In genomic region chr5:141922827-141923442, GRCh38 we compare ENCODE assay signal across 8 cellular contexts. TPM values are rescaled to one million over a fixed set of nuclear protein-coding genes. Genes with fewer than 3 reads are reported as not detected.
DNase-seq lines count a peak whose midpoint lies in the region; ATAC-seq, FAIRE-seq and TF ChIP-seq lines count a peak whose summit lies in the region.
"Not testable (repeated sequence)": the region's sequence is repeated elsewhere in the genome, so short reads cannot be mapped to it uniquely, and the experiment has no call there.

No MANE protein-coding gene starts in this region.

- H3K9me2 ChIP-seq in SU-DHL-6 (replicated peaks; ENCODE audit: insufficient read depth, low read length): not testable (repeated sequence)

- not testable (repeated sequence) for FAIRE-seq in astrocyte (lab: Jason Lieb, UNC)

- H3F3A ChIP-seq in SU-DHL-6 (ENCODE audit: insufficient read depth): not testable (repeated sequence)

- not testable (repeated sequence) for TF ChIP-seq CTCF in SU-DHL-6 (IDR thresholded peaks at IDR 0.05; ENCODE audit: insufficient read depth, low read length, poor library complexity, severe bottlenecking); astrocyte (IDR thresholded peaks at IDR 0.05; ENCODE audit: insufficient read depth, low read depth, low read length); esophagus squamous epithelium (IDR thresholded peaks at IDR 0.05); right lobe of liver (IDR thresholded peaks at IDR 0.05); upper lobe of left lung (IDR thresholded peaks at IDR 0.05)

- H3K79me2 ChIP-seq in SU-DHL-6 (ENCODE audit: insufficient read depth, low read length): peaks cover 14% of the 10 kb centered on the region
- H3K79me2 ChIP-seq in astrocyte (ENCODE audit: insufficient read depth, low read length): peaks cover 21% of the 10 kb centered on the region

- H3K4me1 ChIP-seq in astrocyte (ENCODE audit: insufficient read depth, low read length): not testable (repeated sequence)
- H3K4me1 ChIP-seq in esophagus squamous epithelium (peaks cover 5 to 44% (median 16%) of the 10 kb centered on the region in 3 donors), right lobe of liver (peaks cover 0 to 32% (median 14%) of the 10 kb centered on the region in 4 donors), upper lobe of left lung (peaks cover 11 to 33% (median 24%) of the 10 kb centered on the region in 4 donors)

- peak; percentile 0 for ATAC-seq in HG03103 (IDR thresholded peaks at IDR 0.05; ENCODE audit: low read depth, unreplicated experiment)
- not testable (repeated sequence) for ATAC-seq in right lobe of liver; upper lobe of left lung (ENCODE audit: low FRiP score in 2 of 2)

- H3K9ac ChIP-seq in SU-DHL-6 (ENCODE audit: low read length): peak overlapping the region; percentile 72
- H3K9ac ChIP-seq in astrocyte (ENCODE audit: low read length): peak overlapping the region; percentile 93

- H3K4me1 Mint-ChIP-seq in astrocyte (ENCODE audit: low read depth, unreplicated experiment): not testable (repeated sequence)

- H3K9me3 Mint-ChIP-seq in astrocyte (ENCODE audit: unreplicated experiment): not testable (repeated sequence)

- not testable (repeated sequence) for H3K9me3 ChIP-seq in SU-DHL-6 (ENCODE audit: insufficient read depth, low read length); astrocyte (ENCODE audit: insufficient read depth, low read depth, low read length); esophagus squamous epithelium; right lobe of liver; upper lobe of left lung

- intact Hi-C loops in esophagus squamous epithelium (cut with DNase I); right lobe of liver (cut with DNase I); posterior vena cava (cut with DNase I): not testable (repeated sequence)

- peak overlapping the region; percentile 86 for H3K4me3 Mint-ChIP-seq in astrocyte (ENCODE audit: unreplicated experiment)

- H3K36me3 ChIP-seq in SU-DHL-6 (ENCODE audit: low read length): not testable (repeated sequence)
- H3K36me3 ChIP-seq in astrocyte (ENCODE audit: insufficient read depth, low read length): peaks cover 16% of the 10 kb centered on the region
- peaks cover 15 to 34% (median 17%) of the 10 kb centered on the region in 3 donors for H3K36me3 ChIP-seq in esophagus squamous epithelium
- peaks cover 0 to 26% (median 8%) of the 10 kb centered on the region in 4 donors for H3K36me3 ChIP-seq in right lobe of liver
- peaks cover 4 to 34% (median 28%) of the 10 kb centered on the region in 4 donors for H3K36me3 ChIP-seq in upper lobe of left lung

- TF ChIP-seq EP300 in upper lobe of left lung (IDR thresholded peaks at IDR 0.05): not testable (repeated sequence)

- H3K27me3 ChIP-seq in SU-DHL-6 (ENCODE audit: low read length); astrocyte (ENCODE audit: insufficient read depth, low read length); esophagus squamous epithelium; right lobe of liver; upper lobe of left lung: not testable (repeated sequence)

- H3K4me3 ChIP-seq in SU-DHL-6 (ENCODE audit: insufficient read depth, low read length, poor library complexity, severe bottlenecking): peak overlapping the region; percentile 88
- H3K4me3 ChIP-seq in astrocyte (ENCODE audit: insufficient read depth, low read depth, low read length): peak overlapping the region; percentile 76
- peak overlapping the region; percentile 65 to 84 (median 78) for H3K4me3 ChIP-seq in esophagus squamous epithelium
- H3K4me3 ChIP-seq in right lobe of liver: peak overlapping the region; percentile 63 to 93 (median 83)
- peak overlapping the region; percentile 31 to 81 (median 59) for H3K4me3 ChIP-seq in upper lobe of left lung

- DNase-seq in GM03348 (ENCODE audit: low spot score) (peak; percentile 23), posterior vena cava (ENCODE audit: low spot score) (peak; percentile 69), upper lobe of left lung (peak in 1 of 2 donors; percentile 32)
- not testable (repeated sequence) for DNase-seq in astrocyte (ENCODE audit: low read depth); esophagus squamous epithelium (lab: John Stamatoyannopoulos, UW); right lobe of liver

- not testable (repeated sequence) for H3K36me3 Mint-ChIP-seq in astrocyte (ENCODE audit: low read depth, unreplicated experiment)

- 32 to 63% methylated on average over 13 to 19 of the region's 28 CpGs for WGBS in esophagus squamous epithelium, 2 donors
- WGBS in right lobe of liver (ENCODE audit: insufficient coverage, low coverage, low lambda C conversion rate, missing lambda C conversion rate): 59% methylated on average over 16 of the region's 28 CpGs
- 64 to 69% methylated on average over 23 to 28 of the region's 28 CpGs for WGBS in upper lobe of left lung, 2 donors

- H2AFZ ChIP-seq in SU-DHL-6 (ENCODE audit: low read depth, low read length, severe bottlenecking) (peak overlapping the region; percentile 87), astrocyte (ENCODE audit: low read depth, low read length) (peak overlapping the region; percentile 93)

- H3K27me3 Mint-ChIP-seq in astrocyte (ENCODE audit: low read depth, unreplicated experiment): not testable (repeated sequence)

- TF ChIP-seq POLR2A in esophagus squamous epithelium (IDR thresholded peaks at IDR 0.05); right lobe of liver (IDR thresholded peaks at IDR 0.05); upper lobe of left lung (IDR thresholded peaks at IDR 0.05): not testable (repeated sequence)

- H4K20me1 ChIP-seq in SU-DHL-6 (ENCODE audit: low read depth, low read length): not testable (repeated sequence)
- peaks cover 13% of the 10 kb centered on the region for H4K20me1 ChIP-seq in astrocyte (ENCODE audit: insufficient read depth, low read length)

- peak overlapping the region; percentile 96 for H3K27ac Mint-ChIP-seq in astrocyte (ENCODE audit: unreplicated experiment)

- H3K27ac ChIP-seq in SU-DHL-6 (ENCODE audit: low read depth, low read length): peak overlapping the region; percentile 83
- H3K27ac ChIP-seq in astrocyte (ENCODE audit: low read depth, low read length): peak overlapping the region; percentile 95
- peak overlapping the region; percentile 97 to 99 (median 98) for H3K27ac ChIP-seq in esophagus squamous epithelium
- H3K27ac ChIP-seq in right lobe of liver: peak overlapping the region; percentile 90 to 97 (median 92)
- peak overlapping the region; percentile 94 to 97 (median 96) for H3K27ac ChIP-seq in upper lobe of left lung

- H3K4me2 ChIP-seq in SU-DHL-6 (ENCODE audit: low read depth, low read length, poor library complexity, severe bottlenecking) (peak overlapping the region; percentile 82), astrocyte (ENCODE audit: low read length) (peak overlapping the region; percentile 98)

RNA-seq across cellular contexts. Expression of gene DELE1, which starts 0.7 kb away (rescaled TPM):
- 37.6 and 38.2 TPM in 2 replicates for total RNA-seq in astrocyte
- total RNA-seq in esophagus squamous epithelium: 10 to 100 TPM; 27.3 to 68.5 (median 37.1) TPM
- 10 to 100 TPM; 39.4 to 57.9 (median 43.8) TPM for total RNA-seq in right lobe of liver
- total RNA-seq in posterior vena cava: 10 to 100 TPM; 46.4 to 49.6 TPM
- total RNA-seq in upper lobe of left lung: 100 to 1,000 TPM in 1 of 6 donors, 10 to 100 TPM in 5; 59.4 to 151 (median 87.5) TPM

RNA-seq across cellular contexts. Expression of gene PCDH12, which starts 35.1 kb away (rescaled TPM):
- total RNA-seq in astrocyte (0.02 TPM in 1 of 2 replicates, not detected in the other), esophagus squamous epithelium (1 to 10 TPM in 1 of 4 donors, under 1 TPM in 3; 0.19 to 1.9 (median 0.78) TPM), right lobe of liver (1 to 10 TPM; 1.5 to 4.4 (median 1.9) TPM), posterior vena cava (1 to 10 TPM; 8.7 to 9.3 TPM), upper lobe of left lung (10 to 100 TPM in 3 of 6 donors, 1 to 10 TPM in 3; 2.1 to 26.0 (median 10.7) TPM)

RNA-seq across cellular contexts. Expression of gene PCDH1, which starts 44.7 kb away (rescaled TPM):
- total RNA-seq in astrocyte (9.1 and 11.5 TPM in 2 replicates), esophagus squamous epithelium (100 to 1,000 TPM in 1 of 4 donors, 10 to 100 TPM in 3; 51.3 to 131 (median 67.9) TPM), right lobe of liver (10 to 100 TPM; 20.8 to 44.1 (median 29.4) TPM), posterior vena cava (10 to 100 TPM; 30.2 to 36.7 TPM), upper lobe of left lung (100 to 1,000 TPM in 1 of 6 donors, 10 to 100 TPM in 5; 41.3 to 133 (median 81.6) TPM)

RNA-seq across cellular contexts. Expression of gene RNF14, which starts 46.0 kb away (rescaled TPM):
- total RNA-seq in astrocyte (96.5 and 105 TPM in 2 replicates), esophagus squamous epithelium (10 to 100 TPM; 11.9 to 45.0 (median 23.6) TPM), right lobe of liver (10 to 100 TPM; 34.8 to 54.8 (median 41.8) TPM), posterior vena cava (10 to 100 TPM; 59.3 to 61.2 TPM), upper lobe of left lung (10 to 100 TPM; 20.3 to 54.6 (median 44.3) TPM)
